Comparison of ENCODE assay signal across 16 cellular contexts in genomic region chr20:59618131-59618530, GRCh38.
"Had no signal": no experiment of that assay in that cellular context is flagged by ENCODE, and none has a peak within 500 bp of the region (broad histone marks: within the 10 kb centered on the region; RNA-seq: fewer than 3 reads in every experiment).

No MANE protein-coding gene starts in this region.

- H3K9me3 ChIP-seq: ovary, upper lobe of right lung had no signal

- ATAC-seq: naive thymus-derived CD8-positive, alpha-beta T cell; sciatic nerve; upper lobe of right lung had no signal

- H3K36me3 ChIP-seq: ovary, upper lobe of right lung had no signal

- H3K4me3 ChIP-seq: ovary, smooth muscle cell, upper lobe of right lung had no signal

- H3K27me3 ChIP-seq: ovary had no signal

- H3K27ac ChIP-seq: ovary, upper lobe of right lung, VCaP had no signal

- H3K4me1 ChIP-seq: upper lobe of right lung had no signal

- DNase-seq: activated CD4-positive, alpha-beta T cell treated with anti-CD3 and anti-CD28 coated beads, Interleukin-2, amount 50 U/mL, for 1 hour; activated CD4-positive, CD25-positive, alpha-beta regulatory T cell treated with anti-CD3 and anti-CD28 coated beads, Interleukin-2, amount 50 U/mL, for 72 hours; activated CD8-positive, alpha-beta memory T cell treated with anti-CD3 and anti-CD28 coated beads, Interleukin-2, amount 50 U/mL, for 4 hours; activated gamma-delta T cell; activated T-cell treated with anti-CD3 and anti-CD28 coated beads, Interleukin-2, amount 50 U/mL, for 48 hours; immature natural killer cell; kidney glomerular epithelial cell; mesenchymal stem cell; naive thymus-derived CD8-positive, alpha-beta T cell; ovary; stimulated activated CD4-positive, alpha-beta T cell treated with anti-CD3 and anti-CD28 coated beads, Interleukin-4, amount 100 ng/mL, for 24 hours; T-helper 2 cell; upper lobe of right lung had no signal
